Comparison of ENCODE assay signal across 9 cellular contexts in the genomic region with DNA sequence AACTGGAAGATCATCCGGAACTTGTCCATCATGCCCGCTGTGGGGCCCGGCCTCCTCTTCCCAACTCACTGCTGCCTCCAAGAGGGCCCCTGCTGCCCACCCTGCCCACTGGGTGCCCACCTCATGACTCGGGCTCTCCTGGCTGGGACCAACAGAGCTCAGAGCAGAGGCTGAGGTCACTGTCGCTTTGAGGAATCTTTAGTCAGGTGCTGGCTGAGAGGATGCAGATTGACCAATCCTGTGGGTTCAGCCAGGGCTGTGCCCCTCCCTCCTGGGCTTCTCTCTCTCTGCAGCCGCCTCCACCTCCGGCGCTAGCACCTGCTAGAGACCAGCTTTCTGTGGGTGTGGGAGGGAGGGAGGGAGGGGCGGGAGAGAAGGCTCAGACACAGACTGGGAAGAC. TPM values are rescaled to one million over a fixed set of nuclear protein-coding genes. Genes with fewer than 3 reads are reported as not detected.
DNase-seq lines count a peak whose midpoint lies in the region; ATAC-seq, FAIRE-seq and TF ChIP-seq lines count a peak whose summit lies in the region.
"Had no signal": no experiment of that assay in that cellular context is flagged by ENCODE, and none has a peak within 500 bp of the region (broad histone marks: within the 10 kb centered on the region; RNA-seq: fewer than 3 reads in every experiment).

A gene with protein sequence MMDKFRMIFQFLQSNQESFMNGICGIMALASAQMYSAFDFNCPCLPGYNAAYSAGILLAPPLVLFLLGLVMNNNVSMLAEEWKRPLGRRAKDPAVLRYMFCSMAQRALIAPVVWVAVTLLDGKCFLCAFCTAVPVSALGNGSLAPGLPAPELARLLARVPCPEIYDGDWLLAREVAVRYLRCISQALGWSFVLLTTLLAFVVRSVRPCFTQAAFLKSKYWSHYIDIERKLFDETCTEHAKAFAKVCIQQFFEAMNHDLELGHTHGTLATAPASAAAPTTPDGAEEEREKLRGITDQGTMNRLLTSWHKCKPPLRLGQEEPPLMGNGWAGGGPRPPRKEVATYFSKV (minus strand): TSS at position 181 of the 400 bp plus-strand sequence. CDS start 149 bp downstream, at position 32.

- no peaks in the 10 kb centered on the region for H3K9me3 ChIP-seq in DOHH2 (ENCODE audit: control insufficient read depth, insufficient read depth, low read length)
- H3K9me3 ChIP-seq in effector memory CD4-positive, alpha-beta T cell (ENCODE audit: control insufficient read depth, low read length), result no peaks in the 10 kb centered on the region

- H4K20me1 ChIP-seq in DOHH2 (ENCODE audit: control insufficient read depth, insufficient read depth, low read depth, low read length), result no peaks in the 10 kb centered on the region

- H3F3A ChIP-seq in DOHH2 (ENCODE audit: control insufficient read depth, insufficient read depth), result peaks cover 7% of the 10 kb centered on the region

- peak; percentile 30 for DNase-seq in NAMALWA (ENCODE audit: low spot score)
- DNase-seq in cerebellum (ENCODE audit: low spot score), result peak; percentile 81
- DNase-seq in effector CD4-positive, alpha-beta T cell, result no peak
- DNase-seq in D721Med (ENCODE audit: insufficient read length, low spot score), result no peak
- DNase-seq in dermis blood vessel endothelial cell, result no peak
- no peak for DNase-seq in effector memory CD4-positive, alpha-beta T cell

- 0 out of 2 replicates have a peak within 1 kb of the TSS, but pooled peaks have one; percentile 19 for H3K4me2 ChIP-seq in DOHH2 (ENCODE audit: low read length)

- H3K9me2 ChIP-seq in DOHH2 (replicated peaks; ENCODE audit: control insufficient read depth, low read length), result no peaks in the 10 kb centered on the region

- no peak for TF ChIP-seq CTCF in DOHH2 (IDR thresholded peaks at IDR 0.05; ENCODE audit: low read depth, low read length, poor library complexity, severe bottlenecking)
- no peak for TF ChIP-seq CTCF in D721Med (IDR thresholded peaks at IDR 0.05; ENCODE audit: insufficient read depth, missing control alignments)

- no peak within 1 kb of the TSS for H3K4me3 ChIP-seq in DOHH2 (ENCODE audit: low read length)
- no peak within 1 kb of the TSS for H3K4me3 ChIP-seq in effector memory CD4-positive, alpha-beta T cell (ENCODE audit: insufficient read depth, low read depth, low read length, poor library complexity, severe bottlenecking)

- no peaks in the 10 kb centered on the region for H3K36me3 ChIP-seq in DOHH2 (ENCODE audit: control insufficient read depth, low read length)
- H3K36me3 ChIP-seq in effector memory CD4-positive, alpha-beta T cell (ENCODE audit: control insufficient read depth, insufficient read depth, low read length), result no peaks in the 10 kb centered on the region

- no peaks in the 10 kb centered on the region for H3K27me3 ChIP-seq in DOHH2 (ENCODE audit: control insufficient read depth, low read length)
- H3K27me3 ChIP-seq in effector memory CD4-positive, alpha-beta T cell (replicated peaks; ENCODE audit: control insufficient read depth, insufficient read depth, low read length, poor library complexity, severe bottlenecking), result no peaks in the 10 kb centered on the region

- H3K4me1 ChIP-seq in DOHH2 (ENCODE audit: control insufficient read depth, low read length), result peaks cover 35% of the 10 kb centered on the region
- H3K4me1 ChIP-seq in effector memory CD4-positive, alpha-beta T cell (ENCODE audit: control insufficient read depth, insufficient read depth, low read length, poor library complexity, severe bottlenecking), result peaks cover 1% of the 10 kb centered on the region

- no peak within 1 kb of the TSS for H3K27ac ChIP-seq in DOHH2 (ENCODE audit: low read depth, low read length)
- no peak within 1 kb of the TSS for H3K27ac ChIP-seq in effector memory CD4-positive, alpha-beta T cell (ENCODE audit: insufficient read depth, low read length, poor library complexity, severe bottlenecking)

- ATAC-seq in GM19438 (IDR thresholded peaks at IDR 0.05; ENCODE audit: low read depth, unreplicated experiment), result peak; percentile 65

- H3K79me2 ChIP-seq in DOHH2 (ENCODE audit: control insufficient read depth, low read length), result no peaks in the 10 kb centered on the region

- no peak for FAIRE-seq in D721Med (lab: Jason Lieb, UNC)
- FAIRE-seq: RCC 7860 had no signal

RNA-seq across cellular contexts. Expression of the gene that starts here (rescaled TPM):
- not detected for total RNA-seq in cerebellum
- not detected in 2 replicates for total RNA-seq in dermis blood vessel endothelial cell

Comparison
In these comparisons a context has a peak if more than half of its experiments do, and no peak if none do; other contexts are left out.
1. Peak in DNase-seq in cerebellum; RNA of the gene not detected or under 1 TPM.